In genomic region chr13:41310963-41311606, GRCh38 we compare ENCODE assay signal across 1 cellular context.
A peak's percentile ranks its signal among the peaks of the same experiment; 100 is the strongest.
TF ChIP-seq lines count a peak whose summit lies in the region.

Gene NAA16, plus strand, starts transcription at chr13:41311267. Its CDS starts 262 bp downstream, at chr13:41311529.

TF ChIP-seq in HepG2, 621 proteins besides CTCF, POLR2A, EP300 and RAD21 (continued from another document and continues in another):
- TF ChIP-seq, protein P1, sequence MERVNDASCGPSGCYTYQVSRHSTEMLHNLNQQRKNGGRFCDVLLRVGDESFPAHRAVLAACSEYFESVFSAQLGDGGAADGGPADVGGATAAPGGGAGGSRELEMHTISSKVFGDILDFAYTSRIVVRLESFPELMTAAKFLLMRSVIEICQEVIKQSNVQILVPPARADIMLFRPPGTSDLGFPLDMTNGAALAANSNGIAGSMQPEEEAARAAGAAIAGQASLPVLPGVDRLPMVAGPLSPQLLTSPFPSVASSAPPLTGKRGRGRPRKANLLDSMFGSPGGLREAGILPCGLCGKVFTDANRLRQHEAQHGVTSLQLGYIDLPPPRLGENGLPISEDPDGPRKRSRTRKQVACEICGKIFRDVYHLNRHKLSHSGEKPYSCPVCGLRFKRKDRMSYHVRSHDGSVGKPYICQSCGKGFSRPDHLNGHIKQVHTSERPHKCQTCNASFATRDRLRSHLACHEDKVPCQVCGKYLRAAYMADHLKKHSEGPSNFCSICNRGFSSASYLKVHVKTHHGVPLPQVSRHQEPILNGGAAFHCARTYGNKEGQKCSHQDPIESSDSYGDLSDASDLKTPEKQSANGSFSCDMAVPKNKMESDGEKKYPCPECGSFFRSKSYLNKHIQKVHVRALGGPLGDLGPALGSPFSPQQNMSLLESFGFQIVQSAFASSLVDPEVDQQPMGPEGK (CRISPR knock-in tag; IDR thresholded peaks at IDR 0.05) = peak; percentile 68; the same call in 1 of the 2 replicates
- TF ChIP-seq HOXD1 (CRISPR knock-in tag; IDR thresholded peaks at IDR 0.05) = 0 out of 2 replicates have a peak, but pooled peaks have one; percentile 63
- 0 out of 2 replicates have a peak, but pooled peaks have one; percentile 35 for TF ChIP-seq THAP8 (CRISPR knock-in tag; IDR thresholded peaks at IDR 0.05; ENCODE audit: borderline replicate concordance)
- no peak for TF ChIP-seq ZBTB33 (CRISPR knock-in tag; IDR thresholded peaks at IDR 0.05)
- 0 out of 2 replicates have a peak, but pooled peaks have one; percentile 19 for TF ChIP-seq PCBP1 (IDR thresholded peaks at IDR 0.05; ENCODE audit: borderline replicate concordance, low read depth, low read length)
- TF ChIP-seq PAX8 (CRISPR knock-in tag; IDR thresholded peaks at IDR 0.05; ENCODE audit: borderline replicate concordance) = no peak
- TF ChIP-seq TAF15 (IDR thresholded peaks at IDR 0.05; ENCODE audit: low read depth, low read length, poor library complexity, severe bottlenecking) = peak; percentile 22
- TF ChIP-seq CCDC6 (CRISPR knock-in tag; IDR thresholded peaks at IDR 0.05) = peak; percentile 55
- TF ChIP-seq HMGA1 (CRISPR knock-in tag; conservative IDR thresholded peaks at IDR 0.05) = no peak
- peak; percentile 82 for TF ChIP-seq POLR2AphosphoS5 (IDR thresholded peaks at IDR 0.05; ENCODE audit: low read depth, low read length)
- peak; percentile 86 for TF ChIP-seq KMT2B (CRISPR knock-in tag; IDR thresholded peaks at IDR 0.05)
- TF ChIP-seq MAZ (IDR thresholded peaks at IDR 0.05; ENCODE audit: borderline replicate concordance, low read depth, low read length) = peak; percentile 36; the same call in 1 of the 2 replicates
- peak; percentile 69 for TF ChIP-seq MAZ (CRISPR knock-in tag; IDR thresholded peaks at IDR 0.05; ENCODE audit: low read depth)
- TF ChIP-seq, protein P2, sequence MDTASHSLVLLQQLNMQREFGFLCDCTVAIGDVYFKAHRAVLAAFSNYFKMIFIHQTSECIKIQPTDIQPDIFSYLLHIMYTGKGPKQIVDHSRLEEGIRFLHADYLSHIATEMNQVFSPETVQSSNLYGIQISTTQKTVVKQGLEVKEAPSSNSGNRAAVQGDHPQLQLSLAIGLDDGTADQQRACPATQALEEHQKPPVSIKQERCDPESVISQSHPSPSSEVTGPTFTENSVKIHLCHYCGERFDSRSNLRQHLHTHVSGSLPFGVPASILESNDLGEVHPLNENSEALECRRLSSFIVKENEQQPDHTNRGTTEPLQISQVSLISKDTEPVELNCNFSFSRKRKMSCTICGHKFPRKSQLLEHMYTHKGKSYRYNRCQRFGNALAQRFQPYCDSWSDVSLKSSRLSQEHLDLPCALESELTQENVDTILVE (CRISPR knock-in tag; IDR thresholded peaks at IDR 0.05) = no peak
- TF ChIP-seq ZNF674 (CRISPR knock-in tag; IDR thresholded peaks at IDR 0.05; ENCODE audit: low read depth) = 0 out of 2 replicates have a peak, but pooled peaks have one; percentile 60
- TF ChIP-seq MXI1 (IDR thresholded peaks at IDR 0.05; ENCODE audit: borderline replicate concordance, low read depth, low read length) = peak; percentile 59; the same call in 1 of the 3 replicates
- no peak for TF ChIP-seq ARHGAP35 (CRISPR knock-in tag; IDR thresholded peaks at IDR 0.05; ENCODE audit: borderline replicate concordance)
- no peak; the same call in 1 of the 2 replicates for TF ChIP-seq ZNF296 (CRISPR knock-in tag; conservative IDR thresholded peaks at IDR 0.05)
- TF ChIP-seq PHF20 (CRISPR knock-in tag; IDR thresholded peaks at IDR 0.05) = peak; percentile 66; the same call in 1 of the 2 replicates
- peak; percentile 14; the same call in 1 of the 2 replicates for TF ChIP-seq PHF21A (CRISPR knock-in tag; IDR thresholded peaks at IDR 0.05)
- peak; percentile 77 for TF ChIP-seq KAT8 (CRISPR knock-in tag; IDR thresholded peaks at IDR 0.05)
- TF ChIP-seq, protein P3, sequence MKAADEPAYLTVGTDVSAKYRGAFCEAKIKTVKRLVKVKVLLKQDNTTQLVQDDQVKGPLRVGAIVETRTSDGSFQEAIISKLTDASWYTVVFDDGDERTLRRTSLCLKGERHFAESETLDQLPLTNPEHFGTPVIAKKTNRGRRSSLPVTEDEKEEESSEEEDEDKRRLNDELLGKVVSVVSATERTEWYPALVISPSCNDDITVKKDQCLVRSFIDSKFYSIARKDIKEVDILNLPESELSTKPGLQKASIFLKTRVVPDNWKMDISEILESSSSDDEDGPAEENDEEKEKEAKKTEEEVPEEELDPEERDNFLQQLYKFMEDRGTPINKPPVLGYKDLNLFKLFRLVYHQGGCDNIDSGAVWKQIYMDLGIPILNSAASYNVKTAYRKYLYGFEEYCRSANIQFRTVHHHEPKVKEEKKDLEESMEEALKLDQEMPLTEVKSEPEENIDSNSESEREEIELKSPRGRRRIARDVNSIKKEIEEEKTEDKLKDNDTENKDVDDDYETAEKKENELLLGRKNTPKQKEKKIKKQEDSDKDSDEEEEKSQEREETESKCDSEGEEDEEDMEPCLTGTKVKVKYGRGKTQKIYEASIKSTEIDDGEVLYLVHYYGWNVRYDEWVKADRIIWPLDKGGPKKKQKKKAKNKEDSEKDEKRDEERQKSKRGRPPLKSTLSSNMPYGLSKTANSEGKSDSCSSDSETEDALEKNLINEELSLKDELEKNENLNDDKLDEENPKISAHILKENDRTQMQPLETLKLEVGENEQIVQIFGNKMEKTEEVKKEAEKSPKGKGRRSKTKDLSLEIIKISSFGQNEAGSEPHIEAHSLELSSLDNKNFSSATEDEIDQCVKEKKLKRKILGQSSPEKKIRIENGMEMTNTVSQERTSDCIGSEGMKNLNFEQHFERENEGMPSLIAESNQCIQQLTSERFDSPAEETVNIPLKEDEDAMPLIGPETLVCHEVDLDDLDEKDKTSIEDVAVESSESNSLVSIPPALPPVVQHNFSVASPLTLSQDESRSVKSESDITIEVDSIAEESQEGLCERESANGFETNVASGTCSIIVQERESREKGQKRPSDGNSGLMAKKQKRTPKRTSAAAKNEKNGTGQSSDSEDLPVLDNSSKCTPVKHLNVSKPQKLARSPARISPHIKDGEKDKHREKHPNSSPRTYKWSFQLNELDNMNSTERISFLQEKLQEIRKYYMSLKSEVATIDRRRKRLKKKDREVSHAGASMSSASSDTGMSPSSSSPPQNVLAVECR (CRISPR knock-in tag; IDR thresholded peaks at IDR 0.05; ENCODE audit: borderline replicate concordance) = peak; percentile 83
- 0 out of 2 replicates have a peak, but pooled peaks have one; percentile 50 for TF ChIP-seq ZNF879 (CRISPR knock-in tag; IDR thresholded peaks at IDR 0.05)
- TF ChIP-seq SALL1 (CRISPR knock-in tag; IDR thresholded peaks at IDR 0.05) = peak; percentile 74; the same call in 1 of the 2 replicates
- peak; percentile 73 for TF ChIP-seq MED13 (CRISPR knock-in tag; IDR thresholded peaks at IDR 0.05)
- TF ChIP-seq SIN3A (IDR thresholded peaks at IDR 0.05; ENCODE audit: borderline replicate concordance, low read depth, low read length) = peak; percentile 85; the same call in 1 of the 2 replicates
- 0 out of 2 replicates have a peak, but pooled peaks have one; percentile 19 for TF ChIP-seq ZNF503 (CRISPR knock-in tag; IDR thresholded peaks at IDR 0.05)
- TF ChIP-seq ZBED4 (CRISPR knock-in tag; IDR thresholded peaks at IDR 0.05; ENCODE audit: borderline replicate concordance) = no peak
- TF ChIP-seq PHF8 (CRISPR knock-in tag; IDR thresholded peaks at IDR 0.05) = peak; percentile 86
- TF ChIP-seq SMYD3 (CRISPR knock-in tag; IDR thresholded peaks at IDR 0.05) = no peak
- TF ChIP-seq HES4 (CRISPR knock-in tag; IDR thresholded peaks at IDR 0.05; ENCODE audit: borderline replicate concordance) = peak; percentile 49; the same call in 1 of the 2 replicates
- TF ChIP-seq THAP7 (CRISPR knock-in tag; IDR thresholded peaks at IDR 0.05) = 0 out of 2 replicates have a peak, but pooled peaks have one; percentile 76
- TF ChIP-seq CHCHD3 (CRISPR knock-in tag; IDR thresholded peaks at IDR 0.05) = no peak
- peak; percentile 42; the same call in 1 of the 2 replicates for TF ChIP-seq ZFP90 (CRISPR knock-in tag; IDR thresholded peaks at IDR 0.05; ENCODE audit: borderline replicate concordance)
- peak; percentile 56 for TF ChIP-seq YEATS4 (CRISPR knock-in tag; IDR thresholded peaks at IDR 0.05; ENCODE audit: borderline replicate concordance)
- TF ChIP-seq ZNF710 (CRISPR knock-in tag; IDR thresholded peaks at IDR 0.05; ENCODE audit: borderline replicate concordance) = 0 out of 2 replicates have a peak, but pooled peaks have one; percentile 24
- peak; percentile 31 for TF ChIP-seq RBM39 (IDR thresholded peaks at IDR 0.05; ENCODE audit: low read depth, low read length, poor library complexity, severe bottlenecking)
